ENCODE assay signal across 1 cellular context in genomic region chr1:36398370-36398977, GRCh38.
TF ChIP-seq lines count a peak whose summit lies in the region.

No MANE protein-coding gene starts in this region.

TF ChIP-seq in HepG2, 621 proteins besides CTCF, POLR2A, EP300 and RAD21:
- TF ChIP-seq, protein P1, sequence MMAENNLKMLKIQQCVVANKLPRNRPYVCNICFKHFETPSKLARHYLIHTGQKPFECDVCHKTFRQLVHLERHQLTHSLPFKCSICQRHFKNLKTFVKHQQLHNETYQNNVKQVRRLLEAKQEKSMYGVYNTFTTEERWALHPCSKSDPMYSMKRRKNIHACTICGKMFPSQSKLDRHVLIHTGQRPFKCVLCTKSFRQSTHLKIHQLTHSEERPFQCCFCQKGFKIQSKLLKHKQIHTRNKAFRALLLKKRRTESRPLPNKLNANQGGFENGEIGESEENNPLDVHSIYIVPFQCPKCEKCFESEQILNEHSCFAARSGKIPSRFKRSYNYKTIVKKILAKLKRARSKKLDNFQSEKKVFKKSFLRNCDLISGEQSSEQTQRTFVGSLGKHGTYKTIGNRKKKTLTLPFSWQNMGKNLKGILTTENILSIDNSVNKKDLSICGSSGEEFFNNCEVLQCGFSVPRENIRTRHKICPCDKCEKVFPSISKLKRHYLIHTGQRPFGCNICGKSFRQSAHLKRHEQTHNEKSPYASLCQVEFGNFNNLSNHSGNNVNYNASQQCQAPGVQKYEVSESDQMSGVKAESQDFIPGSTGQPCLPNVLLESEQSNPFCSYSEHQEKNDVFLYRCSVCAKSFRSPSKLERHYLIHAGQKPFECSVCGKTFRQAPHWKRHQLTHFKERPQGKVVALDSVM (CRISPR knock-in tag; IDR thresholded peaks at IDR 0.05), result 0 out of 2 replicates have a peak, but pooled peaks have one; percentile 31
- TF ChIP-seq PLRG1 (conservative IDR thresholded peaks at IDR 0.05), result no peak
- TF ChIP-seq ESRRA (CRISPR knock-in tag; IDR thresholded peaks at IDR 0.05; ENCODE audit: low read depth), result no peak
